28 cellular contexts compared by ENCODE assay signal in genomic region chr17:37884516-37884915, GRCh38. TPM values are rescaled to one million over a fixed set of nuclear protein-coding genes. Genes with fewer than 3 reads are reported as not detected.
DNase-seq lines count a peak whose midpoint lies in the region; ATAC-seq, FAIRE-seq and TF ChIP-seq lines count a peak whose summit lies in the region.
"Had no signal": no experiment of that assay in that cellular context is flagged by ENCODE, and none has a peak within 500 bp of the region (broad histone marks: within the 10 kb centered on the region; RNA-seq: fewer than 3 reads in every experiment).

No MANE protein-coding gene starts in this region.

- H3K4me1 ChIP-seq in endodermal cell (ENCODE audit: control insufficient read depth, insufficient read depth, low read length): no peaks in the 10 kb centered on the region
- H3K4me1 ChIP-seq in small intestine (ENCODE audit: control insufficient read depth in 2 of 2, insufficient read depth in 1 of 2, low read depth in 1 of 2, low read length in 1 of 2): no peaks in the 10 kb centered on the region
- no peaks in the 10 kb centered on the region for H3K4me1 ChIP-seq in body of pancreas
- H3K4me1 ChIP-seq: A549 had no signal

- CTCF ChIA-PET in activated CD4-positive, alpha-beta T cell treated with anti-CD3 and anti-CD28 coated beads, Interleukin-2, amount 10 ng/mL, durations not matched to agents 7 days and 5 days (lab: Charles Lee): no interaction called here

- POLR2A ChIA-PET in activated CD4-positive, alpha-beta T cell treated with anti-CD3 and anti-CD28 coated beads, Interleukin-2, amount 10 ng/mL, durations not matched to agents 7 days and 5 days (lab: Charles Lee): no interaction called here

- DNase-seq in activated CD4-positive, alpha-beta T cell treated with anti-CD3 and anti-CD28 coated beads, Interleukin-2, amount 10 ng/mL, durations not matched to agents 7 days and 5 days: no peak
- no peak for DNase-seq in activated CD4-positive, alpha-beta T cell treated with anti-CD3 and anti-CD28 coated beads for 48 hours
- DNase-seq in NB4 (ENCODE audit: low read depth): peak; percentile 29
- DNase-seq in endodermal cell: no peak
- DNase-seq in small intestine: peak; percentile 2
- no peak for DNase-seq in activated CD4-positive, CD25-positive, alpha-beta regulatory T cell (lab: John Stamatoyannopoulos, UW)
- no peak for DNase-seq in body of pancreas
- DNase-seq in DMS153 (lab: John Stamatoyannopoulos, UW): no peak
- DNase-seq: activated CD4-positive, alpha-beta memory T cell treated with anti-CD3 and anti-CD28 coated beads for 36 hours; activated naive CD4-positive, alpha-beta T cell treated with anti-CD3 and anti-CD28 coated beads for 36 hours; activated T-cell treated with anti-CD3 and anti-CD28 coated beads, Interleukin-2, amount 50 U/mL, for 4 hours; anterior cingulate cortex; caudate nucleus; dorsolateral prefrontal cortex; hippocampal formation; NCI-H1417; PC-3; SIG-M5; stimulated activated CD8-positive, alpha-beta memory T cell treated with anti-CD3 and anti-CD28 coated beads, Interleukin-4, amount 100 ng/mL, for 48 hours had no signal

- H3K36me3 Mint-ChIP-seq in activated CD4-positive, alpha-beta T cell treated with anti-CD3 and anti-CD28 coated beads, Interleukin-2, amount 10 ng/mL, durations not matched to agents 7 days and 5 days (ENCODE audit: low read depth): no peaks in the 10 kb centered on the region
- H3K36me3 Mint-ChIP-seq in endodermal cell (ENCODE audit: low read depth): no peaks in the 10 kb centered on the region
- H3K36me3 Mint-ChIP-seq: activated CD4-positive, alpha-beta memory T cell treated with anti-CD3 and anti-CD28 coated beads for 36 hours had no signal

- no peak for FAIRE-seq in small intestine (lab: Jason Lieb, UNC)
- FAIRE-seq: A549, H1, keratinocyte had no signal

- H3K9me3 Mint-ChIP-seq in activated CD4-positive, alpha-beta T cell treated with anti-CD3 and anti-CD28 coated beads, Interleukin-2, amount 10 ng/mL, durations not matched to agents 7 days and 5 days: no peaks in the 10 kb centered on the region
- H3K9me3 Mint-ChIP-seq in endodermal cell: no peaks in the 10 kb centered on the region
- H3K9me3 Mint-ChIP-seq: activated T-cell treated with anti-CD3 and anti-CD28 coated beads, Interleukin-2, amount 50 U/mL, for 4 hours had no signal

- no peak for TF ChIP-seq CTCF in NB4 (IDR thresholded peaks at IDR 0.05; ENCODE audit: low read depth, low read length)
- TF ChIP-seq CTCF in endodermal cell (conservative IDR thresholded peaks at IDR 0.05): no peak
- no peak for TF ChIP-seq CTCF in body of pancreas (IDR thresholded peaks at IDR 0.05)

- WGBS in endodermal cell (ENCODE audit: insufficient coverage in 1 of 2, insufficient read length in 1 of 2), 2 experiments: 88 to 92% methylated on average over 2 of the region's 2 CpGs
- 57 to 76% (median 62%) methylated on average over 2 of the region's 2 CpGs for WGBS in small intestine, 3 donors
- WGBS in body of pancreas, 2 donors: 66 to 74% methylated on average over 2 of the region's 2 CpGs

- no peak for TF ChIP-seq POLR2A in NB4 (IDR thresholded peaks at IDR 0.05; ENCODE audit: extremely low read depth, insufficient read length)
- no peak for TF ChIP-seq POLR2A in body of pancreas (IDR thresholded peaks at IDR 0.05)

- peaks cover 7% of the 10 kb centered on the region for H3K4me1 Mint-ChIP-seq in activated CD4-positive, alpha-beta T cell treated with anti-CD3 and anti-CD28 coated beads, Interleukin-2, amount 10 ng/mL, durations not matched to agents 7 days and 5 days
- no peaks in the 10 kb centered on the region for H3K4me1 Mint-ChIP-seq in endodermal cell

- no peaks in the 10 kb centered on the region for H3K36me3 ChIP-seq in endodermal cell (ENCODE audit: control insufficient read depth, insufficient read depth, low read length)
- H3K36me3 ChIP-seq in small intestine (ENCODE audit: control insufficient read depth in 2 of 2, insufficient read depth in 2 of 2, low read length in 2 of 2): no peaks in the 10 kb centered on the region
- no peaks in the 10 kb centered on the region for H3K36me3 ChIP-seq in body of pancreas (replicated peaks in 1 of 2; ENCODE audit: insufficient read depth in 1 of 2, low read depth in 2 of 2)

- no peak overlapping the region for H3K4me3 Mint-ChIP-seq in activated CD4-positive, alpha-beta T cell treated with anti-CD3 and anti-CD28 coated beads, Interleukin-2, amount 10 ng/mL, durations not matched to agents 7 days and 5 days
- H3K4me3 Mint-ChIP-seq in endodermal cell: no peak overlapping the region
- H3K4me3 Mint-ChIP-seq: activated CD4-positive, alpha-beta memory T cell treated with anti-CD3 and anti-CD28 coated beads for 36 hours; activated naive CD4-positive, alpha-beta T cell treated with anti-CD3 and anti-CD28 coated beads for 36 hours; activated T-cell treated with anti-CD3 and anti-CD28 coated beads, Interleukin-2, amount 50 U/mL, for 4 hours had no signal

- peak overlapping the region; percentile 14 for H3K27ac Mint-ChIP-seq in activated CD4-positive, alpha-beta T cell treated with anti-CD3 and anti-CD28 coated beads, Interleukin-2, amount 10 ng/mL, durations not matched to agents 7 days and 5 days
- H3K27ac Mint-ChIP-seq in endodermal cell: peak overlapping the region; percentile 72
- H3K27ac Mint-ChIP-seq: activated CD4-positive, alpha-beta memory T cell treated with anti-CD3 and anti-CD28 coated beads for 36 hours; activated naive CD4-positive, alpha-beta T cell treated with anti-CD3 and anti-CD28 coated beads for 36 hours had no signal

- ATAC-seq in body of pancreas: no peak
- ATAC-seq: A549; activated T-cell treated with anti-CD3 and anti-CD28 coated beads, Interleukin-2, amount 50 U/mL, for 4 hours; PC-3 had no signal

- peaks cover 4% of the 10 kb centered on the region for H3K27me3 Mint-ChIP-seq in activated CD4-positive, alpha-beta T cell treated with anti-CD3 and anti-CD28 coated beads, Interleukin-2, amount 10 ng/mL, durations not matched to agents 7 days and 5 days
- H3K27me3 Mint-ChIP-seq in endodermal cell (ENCODE audit: insufficient read depth): no peaks in the 10 kb centered on the region

- no peak overlapping the region for H3K9ac ChIP-seq in endodermal cell (ENCODE audit: extremely low read depth, low read length, poor library complexity, severe bottlenecking)

- H3K4me3 ChIP-seq in NB4 (ENCODE audit: low read depth, low read length) (no peak overlapping the region), endodermal cell (ENCODE audit: low read length) (no peak overlapping the region), small intestine (ENCODE audit: low read depth in 1 of 2, low read length in 2 of 2) (no peak overlapping the region), body of pancreas (no peak overlapping the region)
- H3K4me3 ChIP-seq: A549, dorsolateral prefrontal cortex had no signal

- no peak overlapping the region for H3K27ac ChIP-seq in endodermal cell (ENCODE audit: low read depth, low read length)
- H3K27ac ChIP-seq in small intestine (ENCODE audit: low read depth in 1 of 2, low read length in 1 of 2): no peak overlapping the region
- H3K27ac ChIP-seq in body of pancreas: no peak overlapping the region
- H3K27ac ChIP-seq: A549, dorsolateral prefrontal cortex, VCaP had no signal

- H3K9me3 ChIP-seq in endodermal cell (ENCODE audit: control insufficient read depth, low read length): no peaks in the 10 kb centered on the region
- no peaks in the 10 kb centered on the region for H3K9me3 ChIP-seq in small intestine (ENCODE audit: control insufficient read depth, low read depth)
- H3K9me3 ChIP-seq in body of pancreas: no peaks in the 10 kb centered on the region
- H3K9me3 ChIP-seq: A549 had no signal

- H3K27me3 ChIP-seq in endodermal cell (ENCODE audit: control insufficient read depth, insufficient read depth, low read length, poor library complexity, severe bottlenecking): no peaks in the 10 kb centered on the region
- no peaks in the 10 kb centered on the region for H3K27me3 ChIP-seq in small intestine (ENCODE audit: control insufficient read depth in 2 of 2, insufficient read depth in 2 of 2, low read length in 2 of 2)
- H3K27me3 ChIP-seq in body of pancreas: no peaks in the 10 kb centered on the region

- intact Hi-C loops in body of pancreas (cut with DNase I): no loop called here

RNA-seq across cellular contexts. Expression of gene TBC1D3K, which starts 39.7 kb away (rescaled TPM):
- not detected for total RNA-seq in activated CD4-positive, alpha-beta T cell treated with anti-CD3 and anti-CD28 coated beads, Interleukin-2, amount 10 ng/mL, durations not matched to agents 7 days and 5 days
- total RNA-seq in endodermal cell (not detected), body of pancreas (not detected)
- polyA plus RNA-seq in endodermal cell (2013, experiment 1 of 2): not detected
- not detected for polyA plus RNA-seq in endodermal cell (2013, experiment 2 of 2)
- polyA plus RNA-seq in small intestine: not detected
- total RNA-seq: activated CD4-positive, alpha-beta memory T cell treated with anti-CD3 and anti-CD28 coated beads for 36 hours; activated naive CD4-positive, alpha-beta T cell treated with anti-CD3 and anti-CD28 coated beads for 36 hours; activated T-cell treated with anti-CD3 and anti-CD28 coated beads, Interleukin-2, amount 50 U/mL, for 4 hours; fibroblast of villous mesenchyme; H1; lung microvascular endothelial cell; osteoblast; PC-3; ureter had no signal
- polyA plus RNA-seq: A549, BJ, H1, keratinocyte had no signal

Comparison
In these comparisons a context has a peak if more than half of its experiments do, and no peak if none do; other contexts are left out.
1. DNase-seq: peak in NB4 (single experiment) and small intestine (single experiment); none in activated CD4-positive, alpha-beta T cell treated with anti-CD3 and anti-CD28 coated beads, Interleukin-2, amount 10 ng/mL, durations not matched to agents 7 days and 5 days (single experiment), activated CD4-positive, alpha-beta T cell treated with anti-CD3 and anti-CD28 coated beads for 48 hours (single experiment), endodermal cell (single experiment), activated CD4-positive, CD25-positive, alpha-beta regulatory T cell (0 of 4), body of pancreas (0 of 4) and DMS153 (single experiment).